In genomic region chr9:17967731-17968130, GRCh38 we compare ENCODE assay signal across 8 cellular contexts.
"Had no signal": no experiment of that assay in that cellular context is flagged by ENCODE, and none has a peak within 500 bp of the region (broad histone marks: within the 10 kb centered on the region; RNA-seq: fewer than 3 reads in every experiment).

No MANE protein-coding gene starts in this region.

- H3K4me3 ChIP-seq: GM12878 had no signal

- FAIRE-seq: G401.6, GM12878, GM12891, GM12892, GM18507, GM19239 had no signal

- ATAC-seq: GM12878 had no signal

- DNase-seq: GDM1, GF-D8 had no signal
